Comparison of ENCODE assay signal across 8 cellular contexts in the genomic region with DNA sequence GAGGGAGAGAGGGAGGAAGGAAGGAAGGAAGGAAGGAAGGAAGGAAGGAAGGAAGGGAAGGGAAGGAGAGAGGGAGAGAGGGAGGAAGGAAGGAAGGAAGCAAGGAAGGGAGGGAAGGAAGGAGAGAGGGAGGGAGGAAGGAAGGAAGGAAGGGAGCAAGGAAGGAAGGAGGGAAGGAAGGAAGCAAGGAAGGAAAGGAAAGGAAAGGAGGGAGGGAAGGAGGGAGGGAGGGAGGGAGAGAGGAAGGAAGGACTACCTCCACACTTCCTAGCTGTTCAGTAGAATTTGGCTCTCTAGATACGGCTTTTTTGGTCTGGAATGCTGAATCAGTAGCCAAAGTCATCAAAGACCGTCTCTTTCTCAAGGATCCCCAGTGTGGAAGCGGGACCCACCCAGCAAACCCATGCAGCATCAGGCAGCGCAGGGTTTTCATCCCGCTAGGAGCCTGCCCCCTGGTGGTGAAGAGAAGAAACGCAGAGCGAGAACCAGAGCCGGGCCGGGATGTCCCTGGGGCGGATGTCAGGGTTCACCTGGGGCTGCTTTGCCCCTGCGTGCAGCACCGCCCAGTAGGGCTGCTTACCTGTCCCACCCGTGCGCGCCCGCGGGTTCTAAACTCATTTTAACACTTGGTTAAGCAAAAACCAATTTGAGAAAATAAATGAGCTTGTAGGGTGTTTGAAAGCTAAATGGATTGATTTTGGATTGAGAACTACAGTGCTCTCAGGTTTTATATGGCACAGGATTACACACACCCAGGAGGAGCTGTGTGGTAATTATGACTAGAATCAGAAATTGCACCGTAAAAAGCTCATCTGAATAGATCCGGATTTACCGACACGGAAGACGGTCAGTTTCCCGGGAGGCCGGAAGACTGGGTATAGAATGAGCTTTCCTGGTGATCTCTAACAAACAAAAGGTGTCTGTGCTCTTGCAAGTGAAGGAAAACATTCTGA. TPM values are rescaled to one million over a fixed set of nuclear protein-coding genes. Genes with fewer than 3 reads are reported as not detected.
A peak's percentile ranks its signal among the peaks of the same experiment; 100 is the strongest.
DNase-seq lines count a peak whose midpoint lies in the region; TF ChIP-seq lines count a peak whose summit lies in the region.

No MANE protein-coding gene starts in this region.

- intact Hi-C loops in posterior vena cava (cut with DNase I) = loop anchor here (5.0 kb wide), 2 partner anchors 567 to 572 kb away; no protein-coding TSS in a partner anchor
- intact Hi-C loops in vagina (cut with DNase I) = loop anchor here (2.0 kb wide), 1 partner anchor 572 kb away; no protein-coding TSS in a partner anchor

- no peak for TF ChIP-seq POLR2A in vagina (IDR thresholded peaks at IDR 0.05)

- H3K27me3 ChIP-seq in HL-60 (ENCODE audit: insufficient read depth, poor library complexity, severe bottlenecking) (no peaks in the 10 kb centered on the region), vagina (no peaks in the 10 kb centered on the region)

- peaks cover 9% of the 10 kb centered on the region for H3K4me1 ChIP-seq in vagina

- H3K27ac ChIP-seq in HL-60 (replicated peaks) (no peak overlapping the region), vagina (no peak overlapping the region)

- no peaks in the 10 kb centered on the region for H3K36me3 ChIP-seq in vagina

- DNase-seq in NCI-H510A treated with DMSO at 0.1 percent for 48 hours (lab: John Stamatoyannopoulos, UW) (peak; percentile 40), NCI-H510A (lab: John Stamatoyannopoulos, UW) (no peak), HL-60 (ENCODE audit: low read depth in 1 of 2, low spot score in 1 of 2) (peak; percentile 6 to 51), RPMI7951 (ENCODE audit: low read depth) (peak; percentile 80), glomerular visceral epithelial cell (ENCODE audit: extremely low spot score) (peak; percentile 69), posterior vena cava (ENCODE audit: low spot score) (peak; percentile 89), vagina (ENCODE audit: extremely low spot score in 2 of 2) (no peak)
- DNase-seq in activated T-helper 9 cell treated with anti-CD3 and anti-CD28 coated beads, Interleukin-2, amount 50 U/mL, for 16 hours (ENCODE audit: low read depth) = peak; percentile 62

- no peak overlapping the region for H3K4me3 ChIP-seq in HL-60 (replicated peaks; ENCODE audit: insufficient read depth, low read length)
- H3K4me3 ChIP-seq in vagina = no peak overlapping the region

- no peaks in the 10 kb centered on the region for H3K9me3 ChIP-seq in vagina

- TF ChIP-seq CTCF in HL-60 (IDR thresholded peaks at IDR 0.05; ENCODE audit: insufficient read depth, low read length) (peak; percentile 68), vagina (IDR thresholded peaks at IDR 0.05) (peak; percentile 56 to 82 (median 81))

RNA-seq across cellular contexts. Expression of a gene that starts 48.1 kb away (rescaled TPM):
- 43.0 and 43.5 TPM in 2 replicates for total RNA-seq in RPMI7951 (2014; rRNA removed; shearing (Covaris generic))
- total RNA-seq in posterior vena cava (10 to 100 TPM; 12.5 to 13.0 TPM), vagina (17.4 TPM)

Comparison
In these comparisons a context has a peak if more than half of its experiments do, and no peak if none do; other contexts are left out.
1. DNase-seq: peak in NCI-H510A treated with DMSO at 0.1 percent for 48 hours (single experiment), HL-60 (2 of 2), RPMI7951 (single experiment), activated T-helper 9 cell treated with anti-CD3 and anti-CD28 coated beads, Interleukin-2, amount 50 U/mL, for 16 hours (single experiment), glomerular visceral epithelial cell (single experiment) and posterior vena cava (single experiment); none in NCI-H510A (single experiment) and vagina (0 of 2).